ENCODE assay signal across 1 cellular context in genomic region chr2:30127016-30127893, GRCh38.
TF ChIP-seq lines count a peak whose summit lies in the region.

No MANE protein-coding gene starts in this region.

TF ChIP-seq in SK-N-SH, 30 proteins besides CTCF, POLR2A, EP300 and RAD21:
- TF ChIP-seq REST (IDR thresholded peaks at IDR 0.05; ENCODE audit: low read depth, low read length) (no peak), FOSL2 (IDR thresholded peaks at IDR 0.05; ENCODE audit: borderline replicate concordance, low read depth) (peak; percentile 35; the same call in 1 of the 2 replicates), TCF12 (IDR thresholded peaks at IDR 0.05) (peak; percentile 53; the same call in 1 of the 2 replicates), USF2 (IDR thresholded peaks at IDR 0.05; ENCODE audit: borderline replicate concordance, low read depth, low read length) (no peak), TEAD4 (IDR thresholded peaks at IDR 0.05; ENCODE audit: borderline replicate concordance, insufficient read depth) (no peak), FOXJ3 (CRISPR knock-in tag; IDR thresholded peaks at IDR 0.05) (no peak), JUND (IDR thresholded peaks at IDR 0.05) (no peak), NFIC (IDR thresholded peaks at IDR 0.05; ENCODE audit: borderline replicate concordance) (no peak), RXRA (IDR thresholded peaks at IDR 0.05; ENCODE audit: borderline replicate concordance, low read depth) (no peak), MXI1 (IDR thresholded peaks at IDR 0.05; ENCODE audit: low read depth, low read length) (no peak), SMC3 (IDR thresholded peaks at IDR 0.05; ENCODE audit: low read depth, low read length) (no peak)
- TF ChIP-seq, protein P1, sequence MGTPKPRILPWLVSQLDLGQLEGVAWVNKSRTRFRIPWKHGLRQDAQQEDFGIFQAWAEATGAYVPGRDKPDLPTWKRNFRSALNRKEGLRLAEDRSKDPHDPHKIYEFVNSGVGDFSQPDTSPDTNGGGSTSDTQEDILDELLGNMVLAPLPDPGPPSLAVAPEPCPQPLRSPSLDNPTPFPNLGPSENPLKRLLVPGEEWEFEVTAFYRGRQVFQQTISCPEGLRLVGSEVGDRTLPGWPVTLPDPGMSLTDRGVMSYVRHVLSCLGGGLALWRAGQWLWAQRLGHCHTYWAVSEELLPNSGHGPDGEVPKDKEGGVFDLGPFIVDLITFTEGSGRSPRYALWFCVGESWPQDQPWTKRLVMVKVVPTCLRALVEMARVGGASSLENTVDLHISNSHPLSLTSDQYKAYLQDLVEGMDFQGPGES (IDR thresholded peaks at IDR 0.05; ENCODE audit: low read depth, low read length), result no peak
- TF ChIP-seq, protein P2, sequence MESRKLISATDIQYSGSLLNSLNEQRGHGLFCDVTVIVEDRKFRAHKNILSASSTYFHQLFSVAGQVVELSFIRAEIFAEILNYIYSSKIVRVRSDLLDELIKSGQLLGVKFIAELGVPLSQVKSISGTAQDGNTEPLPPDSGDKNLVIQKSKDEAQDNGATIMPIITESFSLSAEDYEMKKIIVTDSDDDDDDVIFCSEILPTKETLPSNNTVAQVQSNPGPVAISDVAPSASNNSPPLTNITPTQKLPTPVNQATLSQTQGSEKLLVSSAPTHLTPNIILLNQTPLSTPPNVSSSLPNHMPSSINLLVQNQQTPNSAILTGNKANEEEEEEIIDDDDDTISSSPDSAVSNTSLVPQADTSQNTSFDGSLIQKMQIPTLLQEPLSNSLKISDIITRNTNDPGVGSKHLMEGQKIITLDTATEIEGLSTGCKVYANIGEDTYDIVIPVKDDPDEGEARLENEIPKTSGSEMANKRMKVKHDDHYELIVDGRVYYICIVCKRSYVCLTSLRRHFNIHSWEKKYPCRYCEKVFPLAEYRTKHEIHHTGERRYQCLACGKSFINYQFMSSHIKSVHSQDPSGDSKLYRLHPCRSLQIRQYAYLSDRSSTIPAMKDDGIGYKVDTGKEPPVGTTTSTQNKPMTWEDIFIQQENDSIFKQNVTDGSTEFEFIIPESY (IDR thresholded peaks at IDR 0.05; ENCODE audit: borderline replicate concordance, low read depth), result no peak
- TF ChIP-seq, protein P3, sequence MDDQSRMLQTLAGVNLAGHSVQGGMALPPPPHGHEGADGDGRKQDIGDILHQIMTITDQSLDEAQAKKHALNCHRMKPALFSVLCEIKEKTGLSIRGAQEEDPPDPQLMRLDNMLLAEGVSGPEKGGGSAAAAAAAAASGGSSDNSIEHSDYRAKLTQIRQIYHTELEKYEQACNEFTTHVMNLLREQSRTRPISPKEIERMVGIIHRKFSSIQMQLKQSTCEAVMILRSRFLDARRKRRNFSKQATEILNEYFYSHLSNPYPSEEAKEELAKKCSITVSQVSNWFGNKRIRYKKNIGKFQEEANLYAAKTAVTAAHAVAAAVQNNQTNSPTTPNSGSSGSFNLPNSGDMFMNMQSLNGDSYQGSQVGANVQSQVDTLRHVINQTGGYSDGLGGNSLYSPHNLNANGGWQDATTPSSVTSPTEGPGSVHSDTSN (IDR thresholded peaks at IDR 0.05), result peak; percentile 35; the same call in 1 of the 2 replicates
